ENCODE assay signal across 7 cellular contexts in the genomic region with DNA sequence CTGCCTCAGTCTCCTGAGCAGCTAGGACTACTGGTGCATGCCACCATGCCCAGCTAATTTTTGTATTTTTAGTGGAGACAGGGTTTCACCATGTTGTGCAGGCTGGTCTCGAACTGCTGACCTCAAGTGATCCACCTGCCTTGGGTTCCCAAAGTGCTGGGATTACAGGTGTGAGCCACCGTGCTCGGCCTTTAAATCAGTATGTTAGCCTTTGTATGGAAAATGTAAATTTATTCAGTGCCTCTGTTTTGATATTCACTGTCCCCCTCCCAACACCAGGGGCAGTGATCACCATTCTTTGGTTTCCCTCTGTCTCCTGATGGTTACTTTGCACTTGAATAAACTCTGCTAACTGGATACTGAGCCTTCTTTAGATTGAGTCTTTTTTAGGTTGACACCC. TPM values are rescaled to one million over a fixed set of nuclear protein-coding genes. Genes with fewer than 3 reads are reported as not detected.
DNase-seq lines count a peak whose midpoint lies in the region; ATAC-seq and TF ChIP-seq lines count a peak whose summit lies in the region.
"Not testable (repeated sequence)": the region's sequence is repeated elsewhere in the genome, so short reads cannot be mapped to it uniquely, and the experiment has no call there.

No MANE protein-coding gene starts in this region.

- ATAC-seq in activated CD8-positive, alpha-beta memory T cell treated with anti-CD3 and anti-CD28 coated beads, Interleukin-2, amount 10 ng/mL, durations not matched to agents 7 days and 5 days: not testable (repeated sequence)

- not testable (repeated sequence) for H3K4me1 ChIP-seq in DOHH2 (ENCODE audit: control insufficient read depth, low read length)
- H3K4me1 ChIP-seq in NT2/D1 (ENCODE audit: insufficient read depth, insufficient read length) (peaks cover 13% of the 10 kb centered on the region), neural progenitor cell (peaks cover 25% of the 10 kb centered on the region)

- H3K36me3 Mint-ChIP-seq in activated CD8-positive, alpha-beta memory T cell treated with anti-CD3 and anti-CD28 coated beads, Interleukin-2, amount 10 ng/mL, durations not matched to agents 7 days and 5 days: peaks cover 55% of the 10 kb centered on the region
- H3K36me3 Mint-ChIP-seq in chondrocyte (ENCODE audit: low read depth); neural progenitor cell: not testable (repeated sequence)

- not testable (repeated sequence) for H3K4me3 ChIP-seq in DOHH2 (ENCODE audit: low read length); H7 (ENCODE audit: insufficient read depth, low read depth, low read length); NT2/D1 (ENCODE audit: insufficient read length, low read depth); neural progenitor cell

- H3K4me2 ChIP-seq in DOHH2 (ENCODE audit: low read length); neural progenitor cell: not testable (repeated sequence)

- CTCF ChIA-PET in activated CD8-positive, alpha-beta memory T cell treated with anti-CD3 and anti-CD28 coated beads, Interleukin-2, amount 10 ng/mL, durations not matched to agents 7 days and 5 days (lab: Charles Lee): interaction anchor here (1.3 to 1.7 kb wide), 3 partner anchors 11 to 17 kb away, joined by 3 to 7 read pairs (median 6); no protein-coding TSS in a partner anchor

- not testable (repeated sequence) for H2AFZ ChIP-seq in neural progenitor cell (replicated peaks)

- H3K9me3 ChIP-seq in DOHH2 (ENCODE audit: control insufficient read depth, insufficient read depth, low read length); NT2/D1 (ENCODE audit: insufficient read depth, low read length); neural progenitor cell (ENCODE audit: low read depth): not testable (repeated sequence)

- H3K27me3 ChIP-seq in DOHH2 (ENCODE audit: control insufficient read depth, low read length); H7 (ENCODE audit: control insufficient read depth, insufficient read depth, low read length); NT2/D1 (ENCODE audit: insufficient read depth, insufficient read length): not testable (repeated sequence)
- peaks cover 21% of the 10 kb centered on the region for H3K27me3 ChIP-seq in neural progenitor cell

- peak overlapping the region; percentile 41 for H3K27ac Mint-ChIP-seq in activated CD8-positive, alpha-beta memory T cell treated with anti-CD3 and anti-CD28 coated beads, Interleukin-2, amount 10 ng/mL, durations not matched to agents 7 days and 5 days
- H3K27ac Mint-ChIP-seq in chondrocyte (ENCODE audit: unreplicated experiment); neural progenitor cell: not testable (repeated sequence)

- not testable (repeated sequence) for H3F3A ChIP-seq in DOHH2 (ENCODE audit: control insufficient read depth, insufficient read depth)
- H3F3A ChIP-seq in neural progenitor cell (ENCODE audit: low read depth): peaks cover 29% of the 10 kb centered on the region

- not testable (repeated sequence) for H3K27ac ChIP-seq in DOHH2 (ENCODE audit: low read depth, low read length); neural progenitor cell

- H3K27me3 Mint-ChIP-seq in activated CD8-positive, alpha-beta memory T cell treated with anti-CD3 and anti-CD28 coated beads, Interleukin-2, amount 10 ng/mL, durations not matched to agents 7 days and 5 days; chondrocyte (ENCODE audit: low read depth); neural progenitor cell (ENCODE audit: insufficient read depth, low read depth): not testable (repeated sequence)

- DNase-seq in H7 (peak; percentile 89), NT2/D1 (ENCODE audit: low read depth, low spot score) (peak; percentile 64), iPS DF 19.7 (ENCODE audit: low read depth, low spot score) (peak; percentile 63)
- DNase-seq in activated CD8-positive, alpha-beta memory T cell treated with anti-CD3 and anti-CD28 coated beads, Interleukin-2, amount 10 ng/mL, durations not matched to agents 7 days and 5 days; chondrocyte (ENCODE audit: low spot score); neural progenitor cell (ENCODE audit: low spot score): not testable (repeated sequence)

- H3K9me2 ChIP-seq in DOHH2 (replicated peaks; ENCODE audit: control insufficient read depth, low read length): not testable (repeated sequence)

- not testable (repeated sequence) for H3K9me3 Mint-ChIP-seq in activated CD8-positive, alpha-beta memory T cell treated with anti-CD3 and anti-CD28 coated beads, Interleukin-2, amount 10 ng/mL, durations not matched to agents 7 days and 5 days (ENCODE audit: low read depth); chondrocyte (ENCODE audit: low read depth); neural progenitor cell

- H3K4me3 Mint-ChIP-seq in activated CD8-positive, alpha-beta memory T cell treated with anti-CD3 and anti-CD28 coated beads, Interleukin-2, amount 10 ng/mL, durations not matched to agents 7 days and 5 days; chondrocyte (ENCODE audit: unreplicated experiment); neural progenitor cell: not testable (repeated sequence)

- peaks cover 16% of the 10 kb centered on the region for H3K4me1 Mint-ChIP-seq in activated CD8-positive, alpha-beta memory T cell treated with anti-CD3 and anti-CD28 coated beads, Interleukin-2, amount 10 ng/mL, durations not matched to agents 7 days and 5 days
- H3K4me1 Mint-ChIP-seq in chondrocyte (ENCODE audit: low read depth): not testable (repeated sequence)
- H3K4me1 Mint-ChIP-seq in neural progenitor cell: peaks cover 27% of the 10 kb centered on the region

- H4K20me1 ChIP-seq in DOHH2 (ENCODE audit: control insufficient read depth, insufficient read depth, low read depth, low read length); neural progenitor cell (ENCODE audit: low read depth): not testable (repeated sequence)

- H3K79me2 ChIP-seq in DOHH2 (ENCODE audit: control insufficient read depth, low read length); neural progenitor cell (ENCODE audit: low read depth): not testable (repeated sequence)

- TF ChIP-seq CTCF in DOHH2 (IDR thresholded peaks at IDR 0.05; ENCODE audit: low read depth, low read length, poor library complexity, severe bottlenecking): peak; percentile 11
- TF ChIP-seq CTCF in chondrocyte (IDR thresholded peaks at IDR 0.05): peak; percentile 20
- peak; percentile 22 for TF ChIP-seq CTCF in neural progenitor cell (IDR thresholded peaks at IDR 0.05)

- not testable (repeated sequence) for H3K9ac ChIP-seq in NT2/D1 (ENCODE audit: insufficient read length, low read depth); neural progenitor cell

- peaks cover 20% of the 10 kb centered on the region for H3K36me3 ChIP-seq in DOHH2 (ENCODE audit: control insufficient read depth, low read length)
- not testable (repeated sequence) for H3K36me3 ChIP-seq in H7 (replicated peaks; ENCODE audit: control insufficient read depth, insufficient read depth, low read length); neural progenitor cell
- peaks cover 34% of the 10 kb centered on the region for H3K36me3 ChIP-seq in NT2/D1 (ENCODE audit: insufficient read depth, insufficient read length, low read length)

RNA-seq across cellular contexts. Expression of gene TRIM14, which starts 28.3 kb away (rescaled TPM):
- 3.7 and 3.8 TPM in 2 replicates for total RNA-seq in H7 (2014; rRNA removed; shearing (Covaris generic))
- total RNA-seq in activated CD8-positive, alpha-beta memory T cell treated with anti-CD3 and anti-CD28 coated beads, Interleukin-2, amount 10 ng/mL, durations not matched to agents 7 days and 5 days: 100 to 1,000 TPM in 1 of 2 experiments, 10 to 100 TPM in 1; 84.6 to 128 TPM
- total RNA-seq in chondrocyte (0.58 to 1.1 TPM (median 1.1 TPM) in 3 replicates), neural progenitor cell (ENCODE audit: low replicate concordance) (0.17 and 2.7 TPM in 2 replicates)

RNA-seq across cellular contexts. Expression of gene NANS, which starts 34.1 kb away (rescaled TPM):
- 67.0 and 68.9 TPM in 2 replicates for total RNA-seq in H7 (2014; rRNA removed; shearing (Covaris generic))
- total RNA-seq in activated CD8-positive, alpha-beta memory T cell treated with anti-CD3 and anti-CD28 coated beads, Interleukin-2, amount 10 ng/mL, durations not matched to agents 7 days and 5 days: 10 to 100 TPM; 35.5 to 47.8 TPM
- total RNA-seq in chondrocyte (52.0 to 54.8 TPM (median 53.2 TPM) in 3 replicates), neural progenitor cell (ENCODE audit: low replicate concordance) (13.0 and 17.0 TPM in 2 replicates)

Comparison
In these comparisons a context has a peak if more than half of its experiments do, and no peak if none do; other contexts are left out.
1. RNA of gene TRIM14, which starts 28.3 kb away (total RNA-seq): 84.6 to 128 TPM in activated CD8-positive, alpha-beta memory T cell treated with anti-CD3 and anti-CD28 coated beads, Interleukin-2, amount 10 ng/mL, durations not matched to agents 7 days and 5 days; 3.7 to 3.8 TPM in H7, 0.58 to 1.1 TPM in chondrocyte and 0.17 to 2.7 TPM in neural progenitor cell; every median in the first group is over 10 times any median in the second.
2. Peak in every context shown above with its lines, with median percentiles within 50 percentile points of each other: CTCF ChIP-seq.